In the genomic region with DNA sequence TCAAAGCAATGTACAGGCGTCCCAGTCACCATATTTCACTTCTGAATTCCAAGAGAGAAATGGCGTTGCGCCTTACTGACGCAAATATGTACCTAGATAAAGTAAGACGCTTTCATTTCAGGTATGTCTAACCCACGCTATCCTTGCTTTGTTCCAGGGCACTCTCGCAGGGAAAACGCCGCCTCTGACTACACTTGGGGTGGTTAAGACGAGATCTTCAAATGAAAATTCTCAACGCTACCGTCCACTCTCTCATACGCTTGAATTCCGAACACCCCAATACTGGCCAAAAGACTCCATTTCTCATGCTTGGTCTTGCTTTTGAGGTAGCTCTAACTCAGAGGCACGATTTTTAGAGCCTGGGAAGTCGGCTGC, we compare ENCODE assay signal across 8 cellular contexts. TPM values are rescaled to one million over a fixed set of nuclear protein-coding genes. Genes with fewer than 3 reads are reported as not detected.
A peak's percentile ranks its signal among the peaks of the same experiment; 100 is the strongest.
DNase-seq lines count a peak whose midpoint lies in the region; ATAC-seq and TF ChIP-seq lines count a peak whose summit lies in the region.

No MANE protein-coding gene starts in this region.

- H3K27me3 ChIP-seq in heart right ventricle = no peaks in the 10 kb centered on the region

- H3K4me3 Mint-ChIP-seq in activated T-cell treated with anti-CD3 and anti-CD28 coated beads, Interleukin-2, amount 50 U/mL, for 4 hours = peak overlapping the region; percentile 93
- H3K4me3 Mint-ChIP-seq in activated CD4-positive, alpha-beta memory T cell treated with anti-CD3 and anti-CD28 coated beads for 36 hours = peak overlapping the region; percentile 86

- H3K27ac ChIP-seq in heart right ventricle = peak overlapping the region; percentile 80 to 98 (median 90)

- H3K27ac Mint-ChIP-seq in activated CD4-positive, alpha-beta memory T cell treated with anti-CD3 and anti-CD28 coated beads for 36 hours = peak overlapping the region; percentile 97

- 0% methylated on average over 16 of the region's 16 CpGs for whole genome bisulfite sequencing in heart right ventricle, 2 donors

- intact Hi-C loops in activated CD4-positive, alpha-beta memory T cell treated with anti-CD3 and anti-CD28 coated beads for 36 hours (cut with micrococcal nuclease) = loop anchor here (1.0 to 5.0 kb wide), 4 partner anchors 16 to 215 kb away; a partner anchor contains a TSS
- intact Hi-C loops in heart right ventricle (cut with DNase I) (loop anchor here in 3 of 10 donors (2.0 to 10.0 kb wide), 3 partner anchors 72 to 96 kb away; a partner anchor contains a TSS), sciatic nerve (cut with DNase I) (no loop called here)

- ATAC-seq in activated T-cell treated with anti-CD3 and anti-CD28 coated beads, Interleukin-2, amount 50 U/mL, for 4 hours = peak; percentile 20 to 24
- ATAC-seq in HG03159 (IDR thresholded peaks at IDR 0.05; ENCODE audit: unreplicated experiment) (peak; percentile 17), heart right ventricle (peak; percentile 1 to 20 (median 6)), sciatic nerve (peak; percentile 9)

- peaks cover 29% of the 10 kb centered on the region for H3K36me3 Mint-ChIP-seq in activated T-cell treated with anti-CD3 and anti-CD28 coated beads, Interleukin-2, amount 50 U/mL, for 4 hours (ENCODE audit: insufficient read depth)
- peaks cover 29% of the 10 kb centered on the region for H3K36me3 Mint-ChIP-seq in activated CD4-positive, alpha-beta memory T cell treated with anti-CD3 and anti-CD28 coated beads for 36 hours

- H3K27me3 Mint-ChIP-seq in activated T-cell treated with anti-CD3 and anti-CD28 coated beads, Interleukin-2, amount 50 U/mL, for 4 hours (ENCODE audit: low read depth) = no peaks in the 10 kb centered on the region
- H3K27me3 Mint-ChIP-seq in activated CD4-positive, alpha-beta memory T cell treated with anti-CD3 and anti-CD28 coated beads for 36 hours = no peaks in the 10 kb centered on the region

- CTCF ChIA-PET in activated CD4-positive, alpha-beta memory T cell treated with anti-CD3 and anti-CD28 coated beads for 36 hours (lab: Charles Lee) = interaction anchor here (0.7 to 5.0 kb wide), 5 partner anchors 15 to 95 kb away, joined by 3 to 21 read pairs (median 3); no protein-coding TSS in a partner anchor

- TF ChIP-seq CTCF in heart right ventricle (IDR thresholded peaks at IDR 0.05) = no peak

- DNase-seq in activated T-cell treated with anti-CD3 and anti-CD28 coated beads, Interleukin-2, amount 50 U/mL, for 4 hours = no peak
- DNase-seq in activated T-cell treated with anti-CD3 and anti-CD28 coated beads for 4 hours (no peak), heart right ventricle (no peak), sciatic nerve (ENCODE audit: low spot score) (no peak), GM19240 (ENCODE audit: insufficient read length, low spot score) (no peak)
- peak; percentile 63 for DNase-seq in activated CD4-positive, alpha-beta memory T cell treated with anti-CD3 and anti-CD28 coated beads for 36 hours
- DNase-seq in stimulated activated CD4-positive, alpha-beta T cell treated with anti-CD3 and anti-CD28 coated beads, Interleukin-12 subunit alpha, Interleukin-12 subunit beta, amount 100 ng/mL, for 4 hours = no peak

- peaks cover 0 to 29% (median 21%) of the 10 kb centered on the region in 9 donors for H3K36me3 ChIP-seq in heart right ventricle

- H3K4me3 ChIP-seq in heart right ventricle = peak overlapping the region; percentile 71 to 100 (median 93)

- H3K4me1 Mint-ChIP-seq in activated T-cell treated with anti-CD3 and anti-CD28 coated beads, Interleukin-2, amount 50 U/mL, for 4 hours (ENCODE audit: low read depth) = peaks cover 42% of the 10 kb centered on the region
- H3K4me1 Mint-ChIP-seq in activated CD4-positive, alpha-beta memory T cell treated with anti-CD3 and anti-CD28 coated beads for 36 hours (ENCODE audit: low read depth) = peaks cover 50% of the 10 kb centered on the region

- no peaks in the 10 kb centered on the region for H3K9me3 Mint-ChIP-seq in activated T-cell treated with anti-CD3 and anti-CD28 coated beads, Interleukin-2, amount 50 U/mL, for 4 hours
- no peaks in the 10 kb centered on the region for H3K9me3 Mint-ChIP-seq in activated CD4-positive, alpha-beta memory T cell treated with anti-CD3 and anti-CD28 coated beads for 36 hours

- H3K4me1 ChIP-seq in heart right ventricle = peaks cover 0 to 55% (median 36%) of the 10 kb centered on the region in 9 donors

- H3K9me3 ChIP-seq in heart right ventricle = no peaks in the 10 kb centered on the region

- POLR2A ChIA-PET in activated CD4-positive, alpha-beta memory T cell treated with anti-CD3 and anti-CD28 coated beads for 36 hours (lab: Charles Lee) = interaction anchor here (0.8 to 1.8 kb wide), 7 partner anchors 15 to 217 kb away, joined by 3 to 8 read pairs (median 4); a partner anchor contains a TSS

RNA-seq across cellular contexts. Expression of a gene that starts 0.7 kb away (rescaled TPM):
- total RNA-seq in activated T-cell treated with anti-CD3 and anti-CD28 coated beads, Interleukin-2, amount 50 U/mL, for 4 hours = 10 to 100 TPM; 56.4 to 59.6 (median 59.5) TPM
- total RNA-seq in activated CD4-positive, alpha-beta memory T cell treated with anti-CD3 and anti-CD28 coated beads for 36 hours = 10 to 100 TPM; 29.5 to 30.5 TPM
- total RNA-seq in heart right ventricle (10 to 100 TPM; 19.9 to 47.5 (median 30.2) TPM), sciatic nerve (30.7 TPM)
- 10 to 100 TPM; 23.9 to 25.9 TPM for polyA plus RNA-seq in heart right ventricle

RNA-seq across cellular contexts. Expression of a gene that starts 9.6 kb away (rescaled TPM):
- total RNA-seq in activated T-cell treated with anti-CD3 and anti-CD28 coated beads, Interleukin-2, amount 50 U/mL, for 4 hours = not detected
- total RNA-seq in activated CD4-positive, alpha-beta memory T cell treated with anti-CD3 and anti-CD28 coated beads for 36 hours = not detected
- total RNA-seq in heart right ventricle (not detected), sciatic nerve (not detected)
- polyA plus RNA-seq in heart right ventricle = not detected

RNA-seq across cellular contexts. Expression of a gene that starts 59.8 kb away (rescaled TPM):
- 1 to 10 TPM in 2 of 3 donors, under 1 TPM in 1; 0.96 to 2.5 (median 1.2) TPM for total RNA-seq in activated T-cell treated with anti-CD3 and anti-CD28 coated beads, Interleukin-2, amount 50 U/mL, for 4 hours
- 10 to 100 TPM; 11.7 to 13.1 TPM for total RNA-seq in activated CD4-positive, alpha-beta memory T cell treated with anti-CD3 and anti-CD28 coated beads for 36 hours
- total RNA-seq in heart right ventricle = 1 to 10 TPM in 2 of 10 donors, under 1 TPM in 8; 0.20 to 1.2 (median 0.33) TPM
- polyA plus RNA-seq in heart right ventricle = 1 to 10 TPM in 1 of 2 donors, under 1 TPM in 1; 0.39 to 1.8 TPM
- total RNA-seq in sciatic nerve = 3.9 TPM
